17 cellular contexts compared by ENCODE assay signal in genomic region chr13:95479706-95480105, GRCh38.
A peak's percentile ranks its signal among the peaks of the same experiment; 100 is the strongest.
DNase-seq lines count a peak whose midpoint lies in the region; ATAC-seq, FAIRE-seq and TF ChIP-seq lines count a peak whose summit lies in the region.
"Had no signal": no experiment of that assay in that cellular context is flagged by ENCODE, and none has a peak within 500 bp of the region (broad histone marks: within the 10 kb centered on the region; RNA-seq: fewer than 3 reads in every experiment).

No MANE protein-coding gene starts in this region.

- H4K20me1 ChIP-seq in OCI-LY3 (ENCODE audit: insufficient read depth, low read length): no peaks in the 10 kb centered on the region

- H3K4me3 ChIP-seq in OCI-LY3 (ENCODE audit: low read length): peak overlapping the region; percentile 30; the same call in 1 of the 2 replicates
- H3K4me3 ChIP-seq: PC-9 had no signal

- peaks cover 16% of the 10 kb centered on the region for H3K4me1 ChIP-seq in OCI-LY3 (ENCODE audit: low read length)
- H3K4me1 ChIP-seq: colonic mucosa had no signal

- peaks cover 18% of the 10 kb centered on the region for H3K27me3 Mint-ChIP-seq in type B pancreatic cell

- TF ChIP-seq CTCF in OCI-LY3 (IDR thresholded peaks at IDR 0.05; ENCODE audit: low read depth, low read length): no peak
- no peak for TF ChIP-seq CTCF in type B pancreatic cell (conservative IDR thresholded peaks at IDR 0.05)

- H3K36me3 ChIP-seq in OCI-LY3 (replicated peaks; ENCODE audit: low read depth, low read length): no peaks in the 10 kb centered on the region
- H3K36me3 ChIP-seq: colonic mucosa, esophagus muscularis mucosa, heart right ventricle had no signal

- no peak overlapping the region for H2AFZ ChIP-seq in OCI-LY3 (ENCODE audit: low read depth, low read length)

- H3K4me2 ChIP-seq in OCI-LY3 (ENCODE audit: low read length): peak overlapping the region; percentile 39
- H3K4me2 ChIP-seq: PC-9 had no signal

- DNase-seq in NCI-H2227 (lab: John Stamatoyannopoulos, UW; ENCODE audit: unreplicated experiment) (no peak), type B pancreatic cell (ENCODE audit: extremely low spot score, unreplicated experiment) (no peak), urothelium cell line (ENCODE audit: low spot score) (no peak)
- DNase-seq in activated naive CD4-positive, alpha-beta T cell treated with Interleukin-2 at 50 U/mL for 16 hours: no peak
- DNase-seq: activated CD4-positive, alpha-beta T cell treated with anti-CD3 and anti-CD28 coated beads for 1 hour; activated T-cell treated with anti-CD3 and anti-CD28 coated beads, Interleukin-2, amount 50 U/mL, for 24 hours; colonic mucosa; EL; natural killer cell; PC-9 had no signal

- H3K27ac ChIP-seq in OCI-LY3 (ENCODE audit: low read length): no peak overlapping the region
- H3K27ac ChIP-seq: colonic mucosa, esophagus muscularis mucosa, PC-9 had no signal

- H3K9ac ChIP-seq in OCI-LY3 (ENCODE audit: low read length): no peak overlapping the region

- H3K9me3 Mint-ChIP-seq in type B pancreatic cell: no peaks in the 10 kb centered on the region
- H3K9me3 Mint-ChIP-seq: activated T-cell treated with anti-CD3 and anti-CD28 coated beads, Interleukin-2, amount 50 U/mL, for 24 hours; natural killer cell; stimulated activated naive CD8-positive, alpha-beta T cell treated with anti-CD3 and anti-CD28 coated beads, Interleukin-15, amount 100 ng/mL, for 72 hours had no signal

- no peak overlapping the region for H3K27ac Mint-ChIP-seq in type B pancreatic cell
- H3K27ac Mint-ChIP-seq: activated T-cell treated with anti-CD3 and anti-CD28 coated beads, Interleukin-2, amount 50 U/mL, for 24 hours; stimulated activated naive CD8-positive, alpha-beta T cell treated with anti-CD3 and anti-CD28 coated beads, Interleukin-15, amount 100 ng/mL, for 72 hours had no signal

- H3K4me3 Mint-ChIP-seq in type B pancreatic cell: no peak overlapping the region
- H3K4me3 Mint-ChIP-seq: activated T-cell treated with anti-CD3 and anti-CD28 coated beads, Interleukin-2, amount 50 U/mL, for 24 hours had no signal

- no peaks in the 10 kb centered on the region; the same call in 1 of the 2 replicates for H3K9me3 ChIP-seq in OCI-LY3 (ENCODE audit: insufficient read depth, low read length)
- H3K9me3 ChIP-seq: colonic mucosa, esophagus muscularis mucosa had no signal

- no peaks in the 10 kb centered on the region for H3K36me3 Mint-ChIP-seq in type B pancreatic cell
- H3K36me3 Mint-ChIP-seq: natural killer cell had no signal

- no peak for TF ChIP-seq POLR2A in GM18505 (IDR thresholded peaks at IDR 0.05; ENCODE audit: borderline replicate concordance, extremely low read depth, insufficient read depth, insufficient read length)

- ATAC-seq in GM18505 (IDR thresholded peaks at IDR 0.05; ENCODE audit: unreplicated experiment) (peak; percentile 12), GM21526 (IDR thresholded peaks at IDR 0.05; ENCODE audit: low FRiP score, unreplicated experiment) (peak; percentile 22), HG03139 (IDR thresholded peaks at IDR 0.05; ENCODE audit: unreplicated experiment) (peak; percentile 15)
- ATAC-seq: natural killer cell had no signal

- no peaks in the 10 kb centered on the region for H3K4me1 Mint-ChIP-seq in type B pancreatic cell (ENCODE audit: unreplicated experiment)

- no peak for FAIRE-seq in urothelium cell line (lab: Jason Lieb, UNC)

- no peaks in the 10 kb centered on the region for H3K79me2 ChIP-seq in OCI-LY3 (ENCODE audit: low read length)

- H3K27me3 ChIP-seq in OCI-LY3 (ENCODE audit: low read depth, low read length): peaks cover 29% of the 10 kb centered on the region
- H3K27me3 ChIP-seq: colonic mucosa had no signal
